ENCODE assay signal across 20 cellular contexts in genomic region chr4:80305466-80305865, GRCh38. TPM values are rescaled to one million over a fixed set of nuclear protein-coding genes. Genes with fewer than 3 reads are reported as not detected.
A peak's percentile ranks its signal among the peaks of the same experiment; 100 is the strongest.
DNase-seq lines count a peak whose midpoint lies in the region; ATAC-seq and TF ChIP-seq lines count a peak whose summit lies in the region.
"Had no signal": no experiment of that assay in that cellular context is flagged by ENCODE, and none has a peak within 500 bp of the region (broad histone marks: within the 10 kb centered on the region; RNA-seq: fewer than 3 reads in every experiment).

No MANE protein-coding gene starts in this region.

- no peaks in the 10 kb centered on the region for H3K79me2 ChIP-seq in H9 (ENCODE audit: insufficient read depth, low read length)

- no peak overlapping the region for H2AK5ac ChIP-seq in H9 (ENCODE audit: insufficient read length, low read length)

- WGBS in H9 (ENCODE audit: extremely low coverage, insufficient read length, low lambda C conversion rate): no CpG with 5 or more reads among the region's 3 CpGs
- 82 to 86% (median 83%) methylated on average over 3 of the region's 3 CpGs for WGBS in heart left ventricle, 4 donors

- no peaks in the 10 kb centered on the region for H4K20me1 ChIP-seq in H9 (ENCODE audit: control insufficient read depth, insufficient read depth, insufficient read length)

- H3K4me1 Mint-ChIP-seq in HFFc6 (ENCODE audit: low read depth) (peaks cover 77% of the 10 kb centered on the region), H9 (peaks cover 29 to 31% of the 10 kb centered on the region in 2 experiments)
- no peaks in the 10 kb centered on the region for H3K4me1 Mint-ChIP-seq in CD4-positive, alpha-beta memory T cell
- H3K4me1 Mint-ChIP-seq: activated naive CD8-positive, alpha-beta T cell treated with anti-CD3 and anti-CD28 coated beads for 36 hours had no signal

- peak overlapping the region; percentile 76 for H3K4me3 Mint-ChIP-seq in HFFc6
- H3K4me3 Mint-ChIP-seq in H9: no peak overlapping the region
- no peak overlapping the region for H3K4me3 Mint-ChIP-seq in CD4-positive, alpha-beta memory T cell
- H3K4me3 Mint-ChIP-seq: activated naive CD8-positive, alpha-beta T cell treated with anti-CD3 and anti-CD28 coated beads for 36 hours; effector memory CD8-positive, alpha-beta T cell had no signal

- no peak overlapping the region for H2AFZ ChIP-seq in H9 (ENCODE audit: low read length)

- H3K23ac ChIP-seq in H9 (ENCODE audit: insufficient read length, low read depth, low read length): no peak overlapping the region

- H2BK15ac ChIP-seq in H9 (ENCODE audit: low read depth, low read length): no peak overlapping the region

- POLR2A ChIA-PET in CD4-positive, alpha-beta memory T cell (lab: Charles Lee; ENCODE audit: partially characterized antibody): no interaction called here

- H2BK12ac ChIP-seq in H9 (ENCODE audit: insufficient read length, low read depth, low read length): no peak overlapping the region

- no peak overlapping the region for H3K14ac ChIP-seq in H9 (ENCODE audit: insufficient read depth, low read length)

- H2BK5ac ChIP-seq in H9 (ENCODE audit: insufficient read length, low read length): no peak overlapping the region

- CTCF ChIA-PET in CD4-positive, alpha-beta memory T cell (lab: Charles Lee; ENCODE audit: partially characterized antibody): no interaction called here

- H3K9me3 Mint-ChIP-seq in HFFc6: peaks cover 15% of the 10 kb centered on the region
- H3K9me3 Mint-ChIP-seq in H9: peaks cover 5 to 6% of the 10 kb centered on the region in 2 experiments; a peak in 2 of 5 replicates
- H3K9me3 Mint-ChIP-seq in CD4-positive, alpha-beta memory T cell: peaks cover 0 to 4% (median 0%) of the 10 kb centered on the region in 8 donors
- H3K9me3 Mint-ChIP-seq: activated naive CD8-positive, alpha-beta T cell treated with anti-CD3 and anti-CD28 coated beads for 36 hours; effector memory CD8-positive, alpha-beta T cell had no signal

- no peak overlapping the region for H4K91ac ChIP-seq in H9 (ENCODE audit: insufficient read length, low read depth, low read length)

- H3K79me1 ChIP-seq in H9 (ENCODE audit: insufficient read depth, low read depth, low read length, poor library complexity, severe bottlenecking): no peaks in the 10 kb centered on the region

- no peak overlapping the region for H4K8ac ChIP-seq in H9 (replicated peaks; ENCODE audit: insufficient read length, low read depth, low read length)

- H4K5ac ChIP-seq in H9 (ENCODE audit: insufficient read length, low read depth, low read length): no peak overlapping the region

- peaks cover 1% of the 10 kb centered on the region; the same call in 1 of the 2 replicates for H3K27me3 Mint-ChIP-seq in HFFc6 (ENCODE audit: insufficient read depth)
- no peaks in the 10 kb centered on the region; the same call in 1 of the 2 replicates for H3K27me3 Mint-ChIP-seq in H9 (ENCODE audit: low read depth)
- H3K27me3 Mint-ChIP-seq in CD4-positive, alpha-beta memory T cell: peaks cover 14 to 18% of the 10 kb centered on the region in 2 donors

- peak; percentile 78 for DNase-seq in AG08396 (ENCODE audit: low spot score)
- DNase-seq in HFFc6: peak; percentile 84
- peak; percentile 45 for DNase-seq in astrocyte of the spinal cord (ENCODE audit: low read depth, low spot score)
- DNase-seq in hepatic stellate cell (ENCODE audit: low spot score): peak; percentile 41
- no peak for DNase-seq in H9
- no peak for DNase-seq in heart left ventricle
- DNase-seq in activated CD4-positive, alpha-beta T cell treated with anti-CD3 and anti-CD28 coated beads, Interleukin-2, amount 50 U/mL, for 48 hours: no peak
- DNase-seq in CD4-positive, alpha-beta memory T cell: no peak
- DNase-seq: activated naive CD8-positive, alpha-beta T cell treated with anti-CD3 and anti-CD28 coated beads for 36 hours; activated T-cell treated with anti-CD3 and anti-CD28 coated beads, Interleukin-2, amount 50 U/mL, for 48 hours; central memory CD4-positive, alpha-beta T cell; effector memory CD8-positive, alpha-beta T cell; GDM1; NCI-H1930; NCI-H69; OCI-M1; right cardiac atrium; stimulated activated CD4-positive, alpha-beta T cell treated with anti-CD3 and anti-CD28 coated beads, Interleukin-2, amount 100 ng/mL, for 24 hours; substantia nigra had no signal

- no peak overlapping the region for H3K18ac ChIP-seq in H9 (ENCODE audit: insufficient read length, low read depth, low read length)

- H3K27me3 ChIP-seq in H9 (ENCODE audit: insufficient read depth, low read length) (no peaks in the 10 kb centered on the region), heart left ventricle (peaks cover 0 to 15% (median 0%) of the 10 kb centered on the region in 9 donors)
- H3K27me3 ChIP-seq in CD4-positive, alpha-beta memory T cell (ENCODE audit: insufficient read depth, low read length): no peaks in the 10 kb centered on the region

- no peak overlapping the region for H2BK120ac ChIP-seq in H9 (ENCODE audit: low read depth, low read length, poor library complexity, severe bottlenecking)

- H3K4me3 ChIP-seq in astrocyte of the spinal cord (ENCODE audit: low read depth, low read length): no peak overlapping the region
- H3K4me3 ChIP-seq in heart left ventricle: no peak overlapping the region
- no peak overlapping the region for H3K4me3 ChIP-seq in CD4-positive, alpha-beta memory T cell (ENCODE audit: low read length in 2 of 2)

- TF ChIP-seq CTCF in HFFc6 (IDR thresholded peaks at IDR 0.05): no peak
- TF ChIP-seq CTCF in astrocyte of the spinal cord (IDR thresholded peaks at IDR 0.05; ENCODE audit: low read depth, low read length): no peak
- TF ChIP-seq CTCF in H9 (conservative IDR thresholded peaks at IDR 0.05): no peak
- no peak for TF ChIP-seq CTCF in heart left ventricle (IDR thresholded peaks at IDR 0.05)

- no peaks in the 10 kb centered on the region for H3K36me3 ChIP-seq in heart left ventricle
- no peaks in the 10 kb centered on the region for H3K36me3 ChIP-seq in CD4-positive, alpha-beta memory T cell (ENCODE audit: insufficient read depth, low read length)

- H3K9ac ChIP-seq in H9 (ENCODE audit: extremely low read depth, insufficient read length, low read length): no peak overlapping the region

- no peak overlapping the region for H3K4me2 ChIP-seq in H9 (ENCODE audit: insufficient read depth, insufficient read length, low read length)

- H3K4me1 ChIP-seq in H9 (ENCODE audit: insufficient read depth, low read length) (peaks cover 2% of the 10 kb centered on the region; the same call in 1 of the 2 replicates), heart left ventricle (no peaks in the 10 kb centered on the region)
- H3K4me1 ChIP-seq in CD4-positive, alpha-beta memory T cell (ENCODE audit: insufficient read depth, low read length): no peaks in the 10 kb centered on the region

- no peak overlapping the region for H3K4ac ChIP-seq in H9 (ENCODE audit: low read depth, low read length)

- H3K23me2 ChIP-seq in H9 (ENCODE audit: insufficient read length, low read depth, low read length, poor library complexity, severe bottlenecking): no peaks in the 10 kb centered on the region

- no peak overlapping the region for H3K56ac ChIP-seq in H9 (ENCODE audit: insufficient read length, low read depth, low read length)

- in situ Hi-C loops in astrocyte of the spinal cord (cut with HindIII; ENCODE audit: low sequenced_read_pairs): no loop called here

- ATAC-seq in heart left ventricle: no peak
- ATAC-seq: effector memory CD8-positive, alpha-beta T cell; right cardiac atrium had no signal

- no peaks in the 10 kb centered on the region for H3K9me3 ChIP-seq in H9 (ENCODE audit: control insufficient read depth, low read depth, low read length)
- no peaks in the 10 kb centered on the region for H3K9me3 ChIP-seq in heart left ventricle
- H3K9me3 ChIP-seq in CD4-positive, alpha-beta memory T cell (ENCODE audit: control insufficient read depth in 1 of 2, low read length in 2 of 2): no peaks in the 10 kb centered on the region

- H3K27ac Mint-ChIP-seq in HFFc6 (peak overlapping the region; percentile 95), H9 (no peak overlapping the region)
- H3K27ac Mint-ChIP-seq in CD4-positive, alpha-beta memory T cell: no peak overlapping the region
- H3K27ac Mint-ChIP-seq: activated naive CD8-positive, alpha-beta T cell treated with anti-CD3 and anti-CD28 coated beads for 36 hours; effector memory CD8-positive, alpha-beta T cell had no signal

- no peak overlapping the region for H3T11ph ChIP-seq in H9 (ENCODE audit: low read length)

- H2BK20ac ChIP-seq in H9 (ENCODE audit: low read depth, low read length, poor library complexity, severe bottlenecking): no peak overlapping the region

- TF ChIP-seq POLR2A in heart left ventricle (IDR thresholded peaks at IDR 0.05): no peak

- intact Hi-C loops in heart left ventricle (cut with DNase I): no loop called here
- intact Hi-C loops in CD4-positive, alpha-beta memory T cell (cut with micrococcal nuclease): no loop called here

- H3K36me3 Mint-ChIP-seq in HFFc6 (ENCODE audit: low read depth) (peaks cover 52% of the 10 kb centered on the region), H9 (ENCODE audit: insufficient read depth in 1 of 3, low read depth in 3 of 3) (peaks cover 0 to 12% (median 0%) of the 10 kb centered on the region in 3 experiments; a peak in 1 of 7 replicates)
- H3K36me3 Mint-ChIP-seq in CD4-positive, alpha-beta memory T cell: no peaks in the 10 kb centered on the region
- H3K36me3 Mint-ChIP-seq: activated naive CD8-positive, alpha-beta T cell treated with anti-CD3 and anti-CD28 coated beads for 36 hours had no signal

- H3K27ac ChIP-seq in H9 (ENCODE audit: insufficient read length, low read depth, low read length): no peak overlapping the region
- H3K27ac ChIP-seq in heart left ventricle: no peak overlapping the region
- no peak overlapping the region for H3K27ac ChIP-seq in CD4-positive, alpha-beta memory T cell (ENCODE audit: low read depth, low read length)

RNA-seq across cellular contexts. Expression of gene CFAP299, which starts 30.1 kb away (rescaled TPM):
- 1 to 10 TPM; 4.8 to 9.0 (median 8.7) TPM for total RNA-seq in HFFc6 (2021; fragmentation: NEBNext Ultra II Directional; extraction: Animal tissue kit (Norgen Biotek cat#: 25700))
- not detected in 2 replicates for total RNA-seq in H9 (2021)
- under 1 TPM in 1 of 9 donors, not detected in 8; 0.25 TPM for total RNA-seq in heart left ventricle
- not detected for polyA plus RNA-seq in heart left ventricle
- total RNA-seq in CD4-positive, alpha-beta memory T cell: not detected
- polyA plus RNA-seq in CD4-positive, alpha-beta memory T cell: not detected
- total RNA-seq: activated naive CD8-positive, alpha-beta T cell treated with anti-CD3 and anti-CD28 coated beads for 36 hours; mesenteric fat pad; right cardiac atrium had no signal
- polyA plus RNA-seq: right cardiac atrium had no signal

RNA-seq across cellular contexts. Expression of gene FGF5, which starts 39.0 kb away (rescaled TPM):
- total RNA-seq in HFFc6 (2021; fragmentation: NEBNext Ultra II Directional; extraction: Animal tissue kit (Norgen Biotek cat#: 25700)): 100 to 1,000 TPM; 248 to 569 (median 522) TPM
- total RNA-seq in H9 (2021): not detected in 2 replicates
- total RNA-seq in heart left ventricle: under 1 TPM in 7 of 9 donors, not detected in 2; 0.10 to 0.83 (median 0.37) TPM
- under 1 TPM; 0.22 to 0.27 TPM for polyA plus RNA-seq in heart left ventricle
- under 1 TPM; 0.06 TPM for total RNA-seq in CD4-positive, alpha-beta memory T cell
- not detected for polyA plus RNA-seq in CD4-positive, alpha-beta memory T cell
- total RNA-seq: activated naive CD8-positive, alpha-beta T cell treated with anti-CD3 and anti-CD28 coated beads for 36 hours; mesenteric fat pad; right cardiac atrium had no signal
- polyA plus RNA-seq: right cardiac atrium had no signal

Comparison
In these comparisons a context has a peak if more than half of its experiments do, and no peak if none do; other contexts are left out.
1. DNase-seq: peak in AG08396 (single experiment), HFFc6 (single experiment), astrocyte of the spinal cord (single experiment) and hepatic stellate cell (single experiment); none in H9 (single experiment), heart left ventricle (0 of 5), activated CD4-positive, alpha-beta T cell treated with anti-CD3 and anti-CD28 coated beads, Interleukin-2, amount 50 U/mL, for 48 hours (0 of 2) and CD4-positive, alpha-beta memory T cell (0 of 5).
2. RNA of gene FGF5, which starts 39.0 kb away (total RNA-seq): 248 to 569 TPM in HFFc6; 0.10 to 0.83 TPM in heart left ventricle, 0.06 TPM in CD4-positive, alpha-beta memory T cell and not detected in H9; every median in the first group is over 100 times any median in the second.